In genomic region chr4:4656977-4657376, GRCh38 we compare ENCODE assay signal across 9 cellular contexts.
"Had no signal": no experiment of that assay in that cellular context is flagged by ENCODE, and none has a peak within 500 bp of the region (broad histone marks: within the 10 kb centered on the region; RNA-seq: fewer than 3 reads in every experiment).

No MANE protein-coding gene starts in this region.

- H3K27me3 Mint-ChIP-seq: IgD-negative memory B cell had no signal

- H3K4me1 Mint-ChIP-seq: IgD-negative memory B cell had no signal

- FAIRE-seq: H1, H54, HTR-8/SVneo had no signal

- H3K4me2 ChIP-seq: GM23338 had no signal

- H3K27ac Mint-ChIP-seq: GM23338, H9, HFFc6 had no signal

- DNase-seq: H9, HCEC 1CT, HFFc6, KG1 had no signal

- H3K9me3 Mint-ChIP-seq: GM23338, H9 had no signal

- ATAC-seq: GM23338 had no signal

- H3K4me3 ChIP-seq: GM23338 had no signal

- H3K4me3 Mint-ChIP-seq: GM23338, H9, HFFc6, IgD-negative memory B cell had no signal

- H2AFZ ChIP-seq: GM23338 had no signal
